Comparison of ENCODE assay signal across 2 cellular contexts in the genomic region with DNA sequence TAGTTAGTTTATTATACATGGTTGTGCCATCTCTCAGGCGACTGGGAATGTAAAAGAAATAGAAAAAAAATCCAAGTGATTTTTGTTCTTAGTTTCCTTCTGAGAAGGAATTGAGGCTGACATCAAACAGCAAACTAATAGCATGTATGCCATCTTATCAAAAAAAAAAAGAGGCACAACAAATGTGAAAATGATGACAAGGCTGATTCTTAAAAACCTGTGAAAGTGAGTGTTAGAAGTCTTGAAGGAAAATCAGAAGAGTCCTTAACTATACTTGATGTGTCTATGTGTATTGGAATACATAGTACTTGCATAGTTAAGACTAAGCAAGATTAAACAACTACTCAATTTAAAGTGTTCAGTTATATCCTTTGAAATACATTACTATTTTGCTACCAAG.
A peak's percentile ranks its signal among the peaks of the same experiment; 100 is the strongest.
TF ChIP-seq lines count a peak whose summit lies in the region.

No MANE protein-coding gene starts in this region.

TF ChIP-seq in HepG2, 621 proteins besides CTCF, POLR2A, EP300 and RAD21:
- TF ChIP-seq MAFK (conservative IDR thresholded peaks at IDR 0.05 in 1 of 2, IDR thresholded peaks at IDR 0.05 in 1 of 2; ENCODE audit: low read length in 2 of 2) (peak; percentile 78 to 82), TRIM24 (CRISPR knock-in tag; IDR thresholded peaks at IDR 0.05) (no peak), MAFF (IDR thresholded peaks at IDR 0.05; ENCODE audit: low read depth, low read length) (peak; percentile 75)

TF ChIP-seq in IMR-90, 13 proteins besides CTCF, POLR2A, EP300 and RAD21:
- peak; percentile 51 for TF ChIP-seq MAFK (IDR thresholded peaks at IDR 0.05; ENCODE audit: low read depth, low read length)
- TF ChIP-seq BHLHE40 (IDR thresholded peaks at IDR 0.05; ENCODE audit: low read depth, low read length): no peak
